Comparison of ENCODE assay signal across 8 cellular contexts in genomic region chr6:33271098-33271607, GRCh38. TPM values are rescaled to one million over a fixed set of nuclear protein-coding genes. Genes with fewer than 3 reads are reported as not detected.
A peak's percentile ranks its signal among the peaks of the same experiment; 100 is the strongest.
DNase-seq lines count a peak whose midpoint lies in the region; ATAC-seq and TF ChIP-seq lines count a peak whose summit lies in the region.

No MANE protein-coding gene starts in this region.

- H3K36me3 ChIP-seq in GM06990 (ENCODE audit: control insufficient read depth, insufficient read depth, low read length) (peaks cover 29% of the 10 kb centered on the region), iPS-20b (ENCODE audit: insufficient read depth, low read depth, low read length) (peaks cover 76% of the 10 kb centered on the region), stomach smooth muscle (ENCODE audit: control insufficient read depth in 2 of 2, insufficient read depth in 2 of 2, low read length in 2 of 2) (peaks cover 35 to 57% of the 10 kb centered on the region in 2 donors)

- TF ChIP-seq CTCF in GM06990 (IDR thresholded peaks at IDR 0.05; ENCODE audit: insufficient read depth, low read length, poor library complexity, severe bottlenecking): no peak

- H3K27ac Mint-ChIP-seq in activated naive CD4-positive, alpha-beta T cell treated with anti-CD3 and anti-CD28 coated beads, Interleukin-2, amount 50 U/mL, for 72 hours: peak overlapping the region; percentile 98 to 99

- DNase-seq in GM06990 (ENCODE audit: extremely low read depth, insufficient read length) (no peak), glomerular visceral epithelial cell (ENCODE audit: extremely low spot score) (no peak)
- no peak for DNase-seq in activated naive CD4-positive, alpha-beta T cell treated with anti-CD3 and anti-CD28 coated beads, Interleukin-2, amount 50 U/mL, for 72 hours (ENCODE audit: low spot score in 2 of 2)
- DNase-seq in stimulated activated CD4-positive, alpha-beta T cell treated with anti-CD3 and anti-CD28 coated beads, Interleukin-4, amount 100 ng/mL, for 4 hours: no peak

- H3K27me3 ChIP-seq in GM06990 (replicated peaks; ENCODE audit: control insufficient read depth, insufficient read depth, low read length): no peaks in the 10 kb centered on the region
- no peaks in the 10 kb centered on the region for H3K27me3 ChIP-seq in iPS-20b (ENCODE audit: insufficient read depth, low read length)
- H3K27me3 ChIP-seq in stomach smooth muscle (ENCODE audit: control insufficient read depth in 1 of 2, insufficient read depth in 2 of 2, low read length in 2 of 2): no peaks in the 10 kb centered on the region

- peaks cover 63 to 70% of the 10 kb centered on the region in 2 donors for H3K36me3 Mint-ChIP-seq in activated naive CD4-positive, alpha-beta T cell treated with anti-CD3 and anti-CD28 coated beads, Interleukin-2, amount 50 U/mL, for 72 hours

- H3K9me3 Mint-ChIP-seq in activated naive CD4-positive, alpha-beta T cell treated with anti-CD3 and anti-CD28 coated beads, Interleukin-2, amount 50 U/mL, for 72 hours: no peaks in the 10 kb centered on the region

- H3K27ac ChIP-seq in iPS-20b (ENCODE audit: low read length) (peak overlapping the region; percentile 98), stomach smooth muscle (ENCODE audit: low read length) (peak overlapping the region; percentile 98)

- peak; percentile 20 for ATAC-seq in HG03066 (IDR thresholded peaks at IDR 0.05; ENCODE audit: low read depth, unreplicated experiment)
- no peak for ATAC-seq in activated naive CD4-positive, alpha-beta T cell treated with anti-CD3 and anti-CD28 coated beads, Interleukin-2, amount 50 U/mL, for 72 hours
- ATAC-seq in GM19324 (IDR thresholded peaks at IDR 0.05; ENCODE audit: low FRiP score, unreplicated experiment): no peak

- H3K9me3 ChIP-seq in iPS-20b (ENCODE audit: insufficient read depth, low read depth, low read length): no peaks in the 10 kb centered on the region
- H3K9me3 ChIP-seq in stomach smooth muscle (ENCODE audit: control insufficient read depth in 2 of 2, low read length in 2 of 2): no peaks in the 10 kb centered on the region

- H3K4me1 ChIP-seq in iPS-20b (ENCODE audit: insufficient read depth, low read length): peaks cover 10% of the 10 kb centered on the region
- peaks cover 47% of the 10 kb centered on the region for H3K4me1 ChIP-seq in stomach smooth muscle (ENCODE audit: control insufficient read depth, insufficient read depth, low read length)

- peak overlapping the region; percentile 67 for H3K4me3 ChIP-seq in GM06990 (replicated peaks; ENCODE audit: low read depth, low read length)
- peak overlapping the region; percentile 94 for H3K4me3 ChIP-seq in iPS-20b (ENCODE audit: low read length)
- H3K4me3 ChIP-seq in stomach smooth muscle (ENCODE audit: low read length in 2 of 2): peak overlapping the region; percentile 98

- H3K9ac ChIP-seq in iPS-20b (ENCODE audit: low read depth, low read length) (peak overlapping the region; percentile 98), stomach smooth muscle (ENCODE audit: low read length in 2 of 2) (peak overlapping the region; percentile 98 to 99)

RNA-seq across cellular contexts. Expression of gene VPS52, which starts 0.5 kb away (rescaled TPM):
- 10 to 100 TPM; 39.0 to 62.8 TPM for total RNA-seq in activated naive CD4-positive, alpha-beta T cell treated with anti-CD3 and anti-CD28 coated beads, Interleukin-2, amount 50 U/mL, for 72 hours

RNA-seq across cellular contexts. Expression of gene RPS18, which starts 0.7 kb away (rescaled TPM):
- 1,000 to 10,000 TPM; 3,809 to 4,545 TPM for total RNA-seq in activated naive CD4-positive, alpha-beta T cell treated with anti-CD3 and anti-CD28 coated beads, Interleukin-2, amount 50 U/mL, for 72 hours

RNA-seq across cellular contexts. Expression of gene B3GALT4, which starts 5.8 kb away (rescaled TPM):
- total RNA-seq in activated naive CD4-positive, alpha-beta T cell treated with anti-CD3 and anti-CD28 coated beads, Interleukin-2, amount 50 U/mL, for 72 hours: 1 to 10 TPM; 3.7 to 5.9 TPM

RNA-seq across cellular contexts. Expression of gene WDR46, which starts 17.9 kb away (rescaled TPM):
- total RNA-seq in activated naive CD4-positive, alpha-beta T cell treated with anti-CD3 and anti-CD28 coated beads, Interleukin-2, amount 50 U/mL, for 72 hours: 10 to 100 TPM; 73.7 to 81.5 TPM

RNA-seq across cellular contexts. Expression of gene PFDN6, which starts 18.2 kb away (rescaled TPM):
- 100 to 1,000 TPM in 1 of 2 donors, 10 to 100 TPM in 1; 92.9 to 103 TPM for total RNA-seq in activated naive CD4-positive, alpha-beta T cell treated with anti-CD3 and anti-CD28 coated beads, Interleukin-2, amount 50 U/mL, for 72 hours
